ENCODE assay signal across 21 cellular contexts in genomic region chr5:134215757-134216156, GRCh38.
"Had no signal": no experiment of that assay in that cellular context is flagged by ENCODE, and none has a peak within 500 bp of the region (broad histone marks: within the 10 kb centered on the region; RNA-seq: fewer than 3 reads in every experiment).

No MANE protein-coding gene starts in this region.

- ATAC-seq: activated CD4-positive, CD25-positive, alpha-beta regulatory T cell treated with anti-CD3 and anti-CD28 coated beads, Interleukin-2, amount 50 U/mL, for 24 hours; body of pancreas had no signal

- H3K9me3 Mint-ChIP-seq: T-helper 1 cell treated with Interleukin-12 subunit alpha and Interleukin-12 subunit beta and Interleukin-4 antibody, amounts not matched to agents 30 μg/mL and 1 μg/mL, for 36 hours had no signal

- H3K27ac Mint-ChIP-seq: T-helper 1 cell treated with Interleukin-12 subunit alpha and Interleukin-12 subunit beta and Interleukin-4 antibody, amounts not matched to agents 30 μg/mL and 1 μg/mL, for 36 hours had no signal

- H3K27me3 ChIP-seq: ascending aorta, body of pancreas, MG63, Peyer's patch, SJSA1 had no signal

- H3K27ac ChIP-seq: ascending aorta, body of pancreas, Peyer's patch, RWPE1, SJSA1 had no signal

- H3K4me3 ChIP-seq: ascending aorta, body of pancreas, MG63, Peyer's patch, SJSA1 had no signal

- DNase-seq: activated CD4-positive, alpha-beta T cell treated with anti-CD3 and anti-CD28 coated beads for 48 hours; activated CD4-positive, alpha-beta T cell treated with anti-CD3 and anti-CD28 coated beads, Interleukin-2, amount 50 U/mL, for 48 hours; activated naive CD4-positive, alpha-beta T cell treated with anti-CD3 and anti-CD28 coated beads, Interleukin-2, amount 50 U/mL, for 16 hours; activated T-cell treated with anti-CD3 and anti-CD28 coated beads for 4 hours; amniotic stem cell; body of pancreas; MG63; MV-4-11; NCI-H1092 treated with DMSO at 0.1 percent for 48 hours; NCI-H1417 treated with DMSO at 0.1 percent for 48 hours; NCI-H1694 treated with DMSO at 0.1 percent for 48 hours; NCI-H2029 treated with DMSO at 0.1 percent for 48 hours; NCI-H345; NCI-H510A treated with DMSO at 0.1 percent for 48 hours; Peyer's patch; SHP77 had no signal

- H3K36me3 ChIP-seq: ascending aorta had no signal

- H3K4me3 Mint-ChIP-seq: T-helper 1 cell treated with Interleukin-12 subunit alpha and Interleukin-12 subunit beta and Interleukin-4 antibody, amounts not matched to agents 30 μg/mL and 1 μg/mL, for 36 hours had no signal

- H3K9me3 ChIP-seq: body of pancreas, Peyer's patch had no signal
